1 cellular context compared by ENCODE assay signal in the genomic region with DNA sequence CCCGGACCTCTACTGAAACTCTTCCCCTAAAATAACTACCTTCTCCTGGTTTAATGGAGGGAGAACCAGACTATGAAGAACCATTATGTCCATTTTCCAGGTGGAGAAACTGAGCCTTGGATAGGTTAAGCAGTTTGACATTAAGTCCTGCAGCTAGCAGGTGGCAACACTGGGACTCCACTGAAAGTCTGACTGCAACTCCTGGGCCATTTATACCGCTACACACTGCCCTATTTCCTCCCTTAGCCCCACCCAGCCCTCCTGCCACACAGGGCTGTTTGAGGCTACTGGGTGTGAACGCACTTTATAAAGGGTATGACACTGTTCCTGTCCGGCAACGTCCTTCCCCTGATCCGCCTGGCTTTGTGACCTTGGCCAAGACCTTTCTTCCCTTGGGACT.
TF ChIP-seq lines count a peak whose summit lies in the region.

No MANE protein-coding gene starts in this region.

TF ChIP-seq in GM23338, 12 proteins besides CTCF, POLR2A, EP300 and RAD21 (continued from another document):
- TF ChIP-seq, protein P1, sequence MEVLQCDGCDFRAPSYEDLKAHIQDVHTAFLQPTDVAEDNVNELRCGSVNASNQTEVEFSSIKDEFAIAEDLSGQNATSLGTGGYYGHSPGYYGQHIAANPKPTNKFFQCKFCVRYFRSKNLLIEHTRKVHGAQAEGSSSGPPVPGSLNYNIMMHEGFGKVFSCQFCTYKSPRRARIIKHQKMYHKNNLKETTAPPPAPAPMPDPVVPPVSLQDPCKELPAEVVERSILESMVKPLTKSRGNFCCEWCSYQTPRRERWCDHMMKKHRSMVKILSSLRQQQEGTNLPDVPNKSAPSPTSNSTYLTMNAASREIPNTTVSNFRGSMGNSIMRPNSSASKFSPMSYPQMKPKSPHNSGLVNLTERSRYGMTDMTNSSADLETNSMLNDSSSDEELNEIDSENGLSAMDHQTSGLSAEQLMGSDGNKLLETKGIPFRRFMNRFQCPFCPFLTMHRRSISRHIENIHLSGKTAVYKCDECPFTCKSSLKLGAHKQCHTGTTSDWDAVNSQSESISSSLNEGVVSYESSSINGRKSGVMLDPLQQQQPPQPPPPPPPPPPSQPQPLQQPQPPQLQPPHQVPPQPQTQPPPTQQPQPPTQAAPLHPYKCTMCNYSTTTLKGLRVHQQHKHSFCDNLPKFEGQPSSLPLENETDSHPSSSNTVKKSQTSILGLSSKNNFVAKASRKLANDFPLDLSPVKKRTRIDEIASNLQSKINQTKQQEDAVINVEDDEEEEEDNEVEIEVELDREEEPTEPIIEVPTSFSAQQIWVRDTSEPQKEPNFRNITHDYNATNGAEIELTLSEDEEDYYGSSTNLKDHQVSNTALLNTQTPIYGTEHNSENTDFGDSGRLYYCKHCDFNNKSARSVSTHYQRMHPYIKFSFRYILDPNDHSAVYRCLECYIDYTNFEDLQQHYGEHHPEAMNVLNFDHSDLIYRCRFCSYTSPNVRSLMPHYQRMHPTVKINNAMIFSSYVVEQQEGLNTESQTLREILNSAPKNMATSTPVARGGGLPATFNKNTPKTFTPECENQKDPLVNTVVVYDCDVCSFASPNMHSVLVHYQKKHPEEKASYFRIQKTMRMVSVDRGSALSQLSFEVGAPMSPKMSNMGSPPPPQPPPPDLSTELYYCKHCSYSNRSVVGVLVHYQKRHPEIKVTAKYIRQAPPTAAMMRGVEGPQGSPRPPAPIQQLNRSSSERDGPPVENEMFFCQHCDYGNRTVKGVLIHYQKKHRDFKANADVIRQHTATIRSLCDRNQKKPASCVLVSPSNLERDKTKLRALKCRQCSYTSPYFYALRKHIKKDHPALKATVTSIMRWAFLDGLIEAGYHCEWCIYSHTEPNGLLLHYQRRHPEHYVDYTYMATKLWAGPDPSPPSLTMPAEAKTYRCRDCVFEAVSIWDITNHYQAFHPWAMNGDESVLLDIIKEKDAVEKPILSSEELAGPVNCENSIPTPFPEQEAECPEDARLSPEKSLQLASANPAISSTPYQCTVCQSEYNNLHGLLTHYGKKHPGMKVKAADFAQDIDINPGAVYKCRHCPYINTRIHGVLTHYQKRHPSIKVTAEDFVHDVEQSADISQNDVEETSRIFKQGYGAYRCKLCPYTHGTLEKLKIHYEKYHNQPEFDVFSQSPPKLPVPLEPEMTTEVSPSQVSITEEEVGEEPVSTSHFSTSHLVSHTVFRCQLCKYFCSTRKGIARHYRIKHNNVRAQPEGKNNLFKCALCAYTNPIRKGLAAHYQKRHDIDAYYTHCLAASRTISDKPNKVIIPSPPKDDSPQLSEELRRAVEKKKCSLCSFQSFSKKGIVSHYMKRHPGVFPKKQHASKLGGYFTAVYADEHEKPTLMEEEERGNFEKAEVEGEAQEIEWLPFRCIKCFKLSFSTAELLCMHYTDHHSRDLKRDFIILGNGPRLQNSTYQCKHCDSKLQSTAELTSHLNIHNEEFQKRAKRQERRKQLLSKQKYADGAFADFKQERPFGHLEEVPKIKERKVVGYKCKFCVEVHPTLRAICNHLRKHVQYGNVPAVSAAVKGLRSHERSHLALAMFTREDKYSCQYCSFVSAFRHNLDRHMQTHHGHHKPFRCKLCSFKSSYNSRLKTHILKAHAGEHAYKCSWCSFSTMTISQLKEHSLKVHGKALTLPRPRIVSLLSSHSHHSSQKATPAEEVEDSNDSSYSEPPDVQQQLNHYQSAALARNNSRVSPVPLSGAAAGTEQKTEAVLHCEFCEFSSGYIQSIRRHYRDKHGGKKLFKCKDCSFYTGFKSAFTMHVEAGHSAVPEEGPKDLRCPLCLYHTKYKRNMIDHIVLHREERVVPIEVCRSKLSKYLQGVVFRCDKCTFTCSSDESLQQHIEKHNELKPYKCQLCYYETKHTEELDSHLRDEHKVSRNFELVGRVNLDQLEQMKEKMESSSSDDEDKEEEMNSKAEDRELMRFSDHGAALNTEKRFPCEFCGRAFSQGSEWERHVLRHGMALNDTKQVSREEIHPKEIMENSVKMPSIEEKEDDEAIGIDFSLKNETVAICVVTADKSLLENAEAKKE (CRISPR knock-in tag; IDR thresholded peaks at IDR 0.05), result no peak
- TF ChIP-seq ZNF331 (CRISPR knock-in tag; IDR thresholded peaks at IDR 0.05; ENCODE audit: low read depth) (no peak), NANOG (IDR thresholded peaks at IDR 0.05; ENCODE audit: borderline replicate concordance) (no peak), STAT1 (IDR thresholded peaks at IDR 0.05; ENCODE audit: unreplicated experiment) (no peak), EZH2phosphoT487 (IDR thresholded peaks at IDR 0.05; ENCODE audit: unreplicated experiment) (no peak), ZNF114 (CRISPR knock-in tag; IDR thresholded peaks at IDR 0.05) (no peak), JUNB (IDR thresholded peaks at IDR 0.05; ENCODE audit: unreplicated experiment) (no peak)
- TF ChIP-seq, protein P2, sequence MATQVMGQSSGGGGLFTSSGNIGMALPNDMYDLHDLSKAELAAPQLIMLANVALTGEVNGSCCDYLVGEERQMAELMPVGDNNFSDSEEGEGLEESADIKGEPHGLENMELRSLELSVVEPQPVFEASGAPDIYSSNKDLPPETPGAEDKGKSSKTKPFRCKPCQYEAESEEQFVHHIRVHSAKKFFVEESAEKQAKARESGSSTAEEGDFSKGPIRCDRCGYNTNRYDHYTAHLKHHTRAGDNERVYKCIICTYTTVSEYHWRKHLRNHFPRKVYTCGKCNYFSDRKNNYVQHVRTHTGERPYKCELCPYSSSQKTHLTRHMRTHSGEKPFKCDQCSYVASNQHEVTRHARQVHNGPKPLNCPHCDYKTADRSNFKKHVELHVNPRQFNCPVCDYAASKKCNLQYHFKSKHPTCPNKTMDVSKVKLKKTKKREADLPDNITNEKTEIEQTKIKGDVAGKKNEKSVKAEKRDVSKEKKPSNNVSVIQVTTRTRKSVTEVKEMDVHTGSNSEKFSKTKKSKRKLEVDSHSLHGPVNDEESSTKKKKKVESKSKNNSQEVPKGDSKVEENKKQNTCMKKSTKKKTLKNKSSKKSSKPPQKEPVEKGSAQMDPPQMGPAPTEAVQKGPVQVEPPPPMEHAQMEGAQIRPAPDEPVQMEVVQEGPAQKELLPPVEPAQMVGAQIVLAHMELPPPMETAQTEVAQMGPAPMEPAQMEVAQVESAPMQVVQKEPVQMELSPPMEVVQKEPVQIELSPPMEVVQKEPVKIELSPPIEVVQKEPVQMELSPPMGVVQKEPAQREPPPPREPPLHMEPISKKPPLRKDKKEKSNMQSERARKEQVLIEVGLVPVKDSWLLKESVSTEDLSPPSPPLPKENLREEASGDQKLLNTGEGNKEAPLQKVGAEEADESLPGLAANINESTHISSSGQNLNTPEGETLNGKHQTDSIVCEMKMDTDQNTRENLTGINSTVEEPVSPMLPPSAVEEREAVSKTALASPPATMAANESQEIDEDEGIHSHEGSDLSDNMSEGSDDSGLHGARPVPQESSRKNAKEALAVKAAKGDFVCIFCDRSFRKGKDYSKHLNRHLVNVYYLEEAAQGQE (IDR thresholded peaks at IDR 0.05; ENCODE audit: unreplicated experiment), result no peak
- TF ChIP-seq, protein P3, sequence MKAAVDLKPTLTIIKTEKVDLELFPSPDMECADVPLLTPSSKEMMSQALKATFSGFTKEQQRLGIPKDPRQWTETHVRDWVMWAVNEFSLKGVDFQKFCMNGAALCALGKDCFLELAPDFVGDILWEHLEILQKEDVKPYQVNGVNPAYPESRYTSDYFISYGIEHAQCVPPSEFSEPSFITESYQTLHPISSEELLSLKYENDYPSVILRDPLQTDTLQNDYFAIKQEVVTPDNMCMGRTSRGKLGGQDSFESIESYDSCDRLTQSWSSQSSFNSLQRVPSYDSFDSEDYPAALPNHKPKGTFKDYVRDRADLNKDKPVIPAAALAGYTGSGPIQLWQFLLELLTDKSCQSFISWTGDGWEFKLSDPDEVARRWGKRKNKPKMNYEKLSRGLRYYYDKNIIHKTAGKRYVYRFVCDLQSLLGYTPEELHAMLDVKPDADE (IDR thresholded peaks at IDR 0.05), result no peak
